ENCODE assay signal across 8 cellular contexts in the genomic region with DNA sequence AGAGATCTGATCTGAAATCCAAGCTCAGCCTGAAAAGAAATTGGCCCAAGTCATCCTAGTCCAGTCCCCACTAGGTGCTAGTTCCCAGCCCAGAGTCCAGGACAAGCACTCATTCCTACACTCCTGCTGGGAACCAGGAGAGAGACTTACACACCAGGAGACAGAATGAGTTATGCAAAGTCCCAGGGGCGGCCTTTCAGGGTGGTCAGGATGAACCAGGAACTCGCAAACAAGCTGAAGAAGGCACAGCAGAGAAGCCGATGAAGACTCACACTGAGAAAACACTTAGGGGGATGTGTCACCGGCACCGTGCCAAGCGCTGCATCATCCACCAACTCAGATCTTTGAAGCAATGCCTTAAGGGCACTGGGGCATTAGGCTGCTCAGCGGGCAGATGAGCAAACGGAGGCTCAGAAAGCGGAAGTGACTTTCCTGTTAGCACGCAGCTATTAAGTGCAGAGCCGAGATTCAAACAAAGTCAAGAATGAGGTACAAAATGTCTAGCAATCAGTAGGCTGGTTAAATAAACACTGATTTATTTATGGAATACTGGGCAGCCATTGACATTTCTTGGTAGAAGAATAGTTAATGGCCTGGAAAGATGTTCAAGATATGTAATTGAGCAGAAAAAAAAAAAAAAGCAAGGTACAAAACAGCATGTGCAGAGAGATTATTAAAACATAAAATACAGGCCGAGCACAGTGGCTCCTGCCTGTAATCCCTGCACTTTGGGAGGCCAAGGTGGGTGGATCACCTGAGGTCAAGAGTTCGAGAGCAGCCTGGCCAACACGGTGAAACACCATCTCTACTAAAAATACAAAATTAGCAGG.
A peak's percentile ranks its signal among the peaks of the same experiment; 100 is the strongest.
DNase-seq lines count a peak whose midpoint lies in the region; ATAC-seq and TF ChIP-seq lines count a peak whose summit lies in the region.

No MANE protein-coding gene starts in this region.

- TF ChIP-seq CTCF in AG04450 (IDR thresholded peaks at IDR 0.05; ENCODE audit: low read depth, low read length): no peak
- no peak for TF ChIP-seq CTCF in RWPE1 (conservative IDR thresholded peaks at IDR 0.05; ENCODE audit: low read depth)

- peak overlapping the region; percentile 42 for H3K4me3 ChIP-seq in AG04450 (ENCODE audit: low read depth, low read length)
- no peak overlapping the region for H3K4me3 ChIP-seq in right cardiac atrium (ENCODE audit: low read length)

- H3K4me1 ChIP-seq in right cardiac atrium (ENCODE audit: control insufficient read depth, insufficient read depth, low read length): peaks cover 21% of the 10 kb centered on the region

- intact Hi-C loops in right cardiac atrium (cut with DNase I): no loop called here

- DNase-seq in AG04450 (ENCODE audit: low read depth, low spot score): peak; percentile 92
- peak; percentile 96 for DNase-seq in RWPE1 (ENCODE audit: low spot score)
- peak; percentile 88 for DNase-seq in activated naive CD4-positive, alpha-beta T cell treated with anti-CD3 and anti-CD28 coated beads, Interleukin-2, amount 50 U/mL, for 16 hours
- DNase-seq in right cardiac atrium: peak; percentile 64 to 83 (median 81)
- DNase-seq in stimulated activated CD4-positive, alpha-beta T cell treated with anti-CD3 and anti-CD28 coated beads, Interleukin-15, amount 100 ng/mL, for 48 hours (ENCODE audit: low read depth in 2 of 2): peak; percentile 74 to 78
- no peak for DNase-seq in NCI-H1105 treated with DMSO at 0.1 percent for 48 hours (lab: John Stamatoyannopoulos, UW)

- H3K27me3 ChIP-seq in AG04450 (ENCODE audit: control insufficient read depth, insufficient read depth, low read length): no peaks in the 10 kb centered on the region
- no peaks in the 10 kb centered on the region for H3K27me3 ChIP-seq in right cardiac atrium (ENCODE audit: control insufficient read depth, insufficient read depth)

- POLR2A ChIA-PET in AG04450 (lab: Yijun Ruan, JAX): interaction anchor here (0.6 to 2.1 kb wide), 22 partner anchors 8 to 1606 kb away, joined by 3 to 33 read pairs (median 4); a partner anchor contains a TSS
- POLR2A ChIA-PET in RWPE1 (lab: Yijun Ruan, JAX; ENCODE audit: low non-redundant PET): no interaction called here

- H3K27ac ChIP-seq in AG04450 (ENCODE audit: low read depth, low read length) (peak overlapping the region; percentile 99), RWPE1 (peak overlapping the region; percentile 82), right cardiac atrium (ENCODE audit: low read length) (peak overlapping the region; percentile 49)

- CTCF ChIA-PET in AG04450 (lab: Charles Lee) (interaction anchor here (1.1 to 3.8 kb wide), 6 partner anchors 9 to 165 kb away, joined by 3 to 52 read pairs (median 8); no protein-coding TSS in a partner anchor), RWPE1 (lab: Yijun Ruan, JAX) (interaction anchor here (1.4 to 1.7 kb wide), 4 partner anchors 8 to 166 kb away, joined by 5 to 9 read pairs (median 6); no protein-coding TSS in a partner anchor)

- no peaks in the 10 kb centered on the region for H3K9me3 ChIP-seq in AG04450 (ENCODE audit: control insufficient read depth, insufficient read depth, low read length)
- H3K9me3 ChIP-seq in right cardiac atrium (ENCODE audit: control insufficient read depth, low read length): no peaks in the 10 kb centered on the region

- WGBS in right cardiac atrium: 36% methylated on average over 14 of the region's 14 CpGs

- ATAC-seq in GM18909 (IDR thresholded peaks at IDR 0.05; ENCODE audit: poor library complexity, unreplicated experiment): peak; percentile 87
- ATAC-seq in HG03457 (IDR thresholded peaks at IDR 0.05; ENCODE audit: unreplicated experiment): peak; percentile 57
- peak; percentile 17 to 22 for ATAC-seq in right cardiac atrium

Comparison
In these comparisons a context has a peak if more than half of its experiments do, and no peak if none do; other contexts are left out.
1. H3K27ac ChIP-seq: peak in every context shown above with its lines; median percentile 99 in AG04450; 82 in RWPE1; 49 in right cardiac atrium.
2. ATAC-seq: peak in every context shown above with its lines; median percentile 87 in GM18909; 57 in HG03457; 20 in right cardiac atrium.